In genomic region chr7:90469554-90469953, GRCh38 we compare ENCODE assay signal across 20 cellular contexts. TPM values are rescaled to one million over a fixed set of nuclear protein-coding genes. Genes with fewer than 3 reads are reported as not detected.
DNase-seq lines count a peak whose midpoint lies in the region; ATAC-seq and TF ChIP-seq lines count a peak whose summit lies in the region.
"Had no signal": no experiment of that assay in that cellular context is flagged by ENCODE, and none has a peak within 500 bp of the region (broad histone marks: within the 10 kb centered on the region; RNA-seq: fewer than 3 reads in every experiment).

PTTG1IP2 (plus strand) TSS chr7:90469639; CDS start chr7:90469787, 148 bp downstream.

- H3K36me3 ChIP-seq in heart right ventricle (no peaks in the 10 kb centered on the region), osteoblast (ENCODE audit: insufficient read depth, low read length) (no peaks in the 10 kb centered on the region)

- H3K36me3 Mint-ChIP-seq in T-helper 1 cell treated with Interleukin-12 subunit alpha and Interleukin-12 subunit beta and Interleukin-4 antibody, amounts not matched to agents 30 μg/mL and 1 μg/mL, for 36 hours (ENCODE audit: low read depth): no peaks in the 10 kb centered on the region

- intact Hi-C loops in right cardiac atrium (cut with DNase I) (no loop called here), heart right ventricle (cut with DNase I) (loop anchor here in 1 of 10 donors (10.0 kb wide), 1 partner anchor 125 kb away; the partner anchor contains the start of gene CDK14)

- no peaks in the 10 kb centered on the region for H3K4me1 Mint-ChIP-seq in T-helper 1 cell treated with Interleukin-12 subunit alpha and Interleukin-12 subunit beta and Interleukin-4 antibody, amounts not matched to agents 30 μg/mL and 1 μg/mL, for 36 hours (ENCODE audit: low read depth)

- H3K27ac ChIP-seq in right cardiac atrium (ENCODE audit: low read length) (no peak within 1 kb of the TSS), heart right ventricle (no peak within 1 kb of the TSS), osteoblast (ENCODE audit: low read depth, low read length) (no peak within 1 kb of the TSS)
- H3K27ac ChIP-seq: BLaER1 treated with 17β-estradiol and CSF1 and Interleukin-3, amounts not matched to agents 10 nM and 100 nM had no signal

- DNase-seq in T-helper 1 cell (no peak), right cardiac atrium (peak; percentile 37 to 85 (median 82)), heart right ventricle (no peak), left lobe of liver (ENCODE audit: low spot score) (no peak), osteoblast (ENCODE audit: insufficient read length, low spot score, missing footprints) (peak; percentile 31), GM13977 (ENCODE audit: low spot score) (no peak)
- no peak for DNase-seq in activated CD8-positive, alpha-beta memory T cell treated with anti-CD3 and anti-CD28 coated beads, Interleukin-2, amount 50 U/mL, for 4 hours
- DNase-seq: 8988T; Calu3; CD8-positive, alpha-beta T cell; DMS79 treated with DMSO at 0.1 percent for 48 hours; GF-D8; GOT3; H7; HFFc6 had no signal

- H3K27ac Mint-ChIP-seq in T-helper 1 cell treated with Interleukin-12 subunit alpha and Interleukin-12 subunit beta and Interleukin-4 antibody, amounts not matched to agents 30 μg/mL and 1 μg/mL, for 36 hours: peak within 1 kb of the TSS; percentile 24
- H3K27ac Mint-ChIP-seq: CD8-positive, alpha-beta T cell; HFFc6 had no signal

- ATAC-seq in right cardiac atrium (peak; percentile 70 to 90), heart right ventricle (no peak), left lobe of liver (peak; percentile 64)
- ATAC-seq: CD8-positive, alpha-beta T cell; HCT116 had no signal

- H3K9me3 Mint-ChIP-seq in T-helper 1 cell treated with Interleukin-12 subunit alpha and Interleukin-12 subunit beta and Interleukin-4 antibody, amounts not matched to agents 30 μg/mL and 1 μg/mL, for 36 hours: peaks cover 14% of the 10 kb centered on the region

- no peaks in the 10 kb centered on the region for H3K9me3 ChIP-seq in right cardiac atrium (ENCODE audit: control insufficient read depth, low read length)
- H3K9me3 ChIP-seq in heart right ventricle: peaks cover 0 to 5% (median 0%) of the 10 kb centered on the region in 11 donors
- no peaks in the 10 kb centered on the region for H3K9me3 ChIP-seq in osteoblast (ENCODE audit: low read depth, low read length)

- in situ Hi-C loops in GM13977 (cut with MboI; ENCODE audit: low pct_unique_long_range_greater_than_20kb, low sequenced_read_pairs, unreplicated experiment): loop anchor here (25.0 kb wide), 1 partner anchor 568 kb away; no protein-coding TSS in a partner anchor

- H3K4me1 ChIP-seq in right cardiac atrium (ENCODE audit: control insufficient read depth, insufficient read depth, low read length) (no peaks in the 10 kb centered on the region), heart right ventricle (no peaks in the 10 kb centered on the region), osteoblast (ENCODE audit: insufficient read depth, low read length) (peaks cover 11% of the 10 kb centered on the region)
- H3K4me1 ChIP-seq: BLaER1 treated with 17β-estradiol and CSF1 and Interleukin-3, amounts not matched to agents 10 nM and 100 nM had no signal

- no peaks in the 10 kb centered on the region for H3K27me3 Mint-ChIP-seq in T-helper 1 cell treated with Interleukin-12 subunit alpha and Interleukin-12 subunit beta and Interleukin-4 antibody, amounts not matched to agents 30 μg/mL and 1 μg/mL, for 36 hours (ENCODE audit: low read depth)

- TF ChIP-seq CTCF in heart right ventricle (IDR thresholded peaks at IDR 0.05): no peak
- TF ChIP-seq CTCF in osteoblast (IDR thresholded peaks at IDR 0.05; ENCODE audit: extremely low read depth, low read depth, low read length): no peak
- TF ChIP-seq CTCF in GM13977 (IDR thresholded peaks at IDR 0.05; ENCODE audit: extremely low read depth, insufficient read depth, missing control alignments): no peak

- no peaks in the 10 kb centered on the region for H4K20me1 ChIP-seq in osteoblast (ENCODE audit: insufficient read depth, low read length)
- H4K20me1 ChIP-seq: BLaER1 treated with 17β-estradiol and CSF1 and Interleukin-3, amounts not matched to agents 10 nM and 100 nM had no signal

- no peaks in the 10 kb centered on the region for H3K79me2 ChIP-seq in osteoblast (ENCODE audit: insufficient read depth, low read length)

- H3K4me2 ChIP-seq in osteoblast (ENCODE audit: insufficient read depth, low read length): no peak within 1 kb of the TSS
- H3K4me2 ChIP-seq: BLaER1 treated with 17β-estradiol and CSF1 and Interleukin-3, amounts not matched to agents 10 nM and 100 nM had no signal

- no peak within 1 kb of the TSS for H2AFZ ChIP-seq in osteoblast (ENCODE audit: low read length)

- H3K27me3 ChIP-seq in right cardiac atrium (ENCODE audit: control insufficient read depth, insufficient read depth): no peaks in the 10 kb centered on the region
- H3K27me3 ChIP-seq in heart right ventricle: no peaks in the 10 kb centered on the region
- H3K27me3 ChIP-seq in osteoblast (ENCODE audit: insufficient read depth, low read length): no peaks in the 10 kb centered on the region
- H3K27me3 ChIP-seq: BLaER1 treated with 17β-estradiol and CSF1 and Interleukin-3, amounts not matched to agents 10 nM and 100 nM had no signal

- WGBS in right cardiac atrium: 66% methylated on average over 4 of the region's 4 CpGs
- 84 to 86% methylated on average over 4 of the region's 4 CpGs for WGBS in heart right ventricle, 2 donors

- H3K4me3 Mint-ChIP-seq in T-helper 1 cell treated with Interleukin-12 subunit alpha and Interleukin-12 subunit beta and Interleukin-4 antibody, amounts not matched to agents 30 μg/mL and 1 μg/mL, for 36 hours: no peak within 1 kb of the TSS
- H3K4me3 Mint-ChIP-seq: CD8-positive, alpha-beta T cell; HFFc6 had no signal

- H3K4me3 ChIP-seq in right cardiac atrium (ENCODE audit: low read length) (no peak within 1 kb of the TSS), heart right ventricle (no peak within 1 kb of the TSS), osteoblast (ENCODE audit: insufficient read depth, low read length) (no peak within 1 kb of the TSS)
- H3K4me3 ChIP-seq: BLaER1 treated with 17β-estradiol and CSF1 and Interleukin-3, amounts not matched to agents 10 nM and 100 nM had no signal

RNA-seq across cellular contexts. Expression of gene PTTG1IP2, which starts in this region (rescaled TPM):
- not detected for total RNA-seq in right cardiac atrium
- not detected for polyA plus RNA-seq in right cardiac atrium
- total RNA-seq in heart right ventricle: not detected
- polyA plus RNA-seq in heart right ventricle: not detected
- not detected for total RNA-seq in left lobe of liver
- not detected in 2 replicates for total RNA-seq in osteoblast
- total RNA-seq: A673; Calu3; CD8-positive, alpha-beta T cell; HFFc6 had no signal
- polyA plus RNA-seq: AG04450 had no signal

Comparison
In these comparisons a context has a peak if more than half of its experiments do, and no peak if none do; other contexts are left out.
1. Peak in DNase-seq and ATAC-seq in right cardiac atrium; RNA of the gene not detected or under 1 TPM.
2. Peak in ATAC-seq in left lobe of liver; RNA of the gene not detected or under 1 TPM.
3. Peak in DNase-seq in osteoblast; RNA of the gene not detected or under 1 TPM.